ENCODE assay signal across 7 cellular contexts in genomic region chr4:159976871-159977482, GRCh38.
A peak's percentile ranks its signal among the peaks of the same experiment; 100 is the strongest.
DNase-seq lines count a peak whose midpoint lies in the region; ATAC-seq and TF ChIP-seq lines count a peak whose summit lies in the region.
"Not testable (repeated sequence)": the region's sequence is repeated elsewhere in the genome, so short reads cannot be mapped to it uniquely, and the experiment has no call there.

No MANE protein-coding gene starts in this region.

- H3K4me1 ChIP-seq in neural progenitor cell: not testable (repeated sequence)

- peak; percentile 64 for ATAC-seq in left colon

- peaks cover 15% of the 10 kb centered on the region for H3K4me1 Mint-ChIP-seq in neural progenitor cell

- H3K9me3 ChIP-seq in WERI-Rb-1 (ENCODE audit: severe bottlenecking); neural progenitor cell (ENCODE audit: low read depth): not testable (repeated sequence)

- H3K4me2 ChIP-seq in neural progenitor cell: not testable (repeated sequence)

- not testable (repeated sequence) for H3K9ac ChIP-seq in neural progenitor cell

- not testable (repeated sequence) for H3K4me3 Mint-ChIP-seq in neural progenitor cell

- not testable (repeated sequence) for H3K9me3 Mint-ChIP-seq in neural progenitor cell

- H3K27me3 Mint-ChIP-seq in neural progenitor cell (ENCODE audit: insufficient read depth, low read depth): not testable (repeated sequence)

- not testable (repeated sequence) for TF ChIP-seq CTCF in WERI-Rb-1 (IDR thresholded peaks at IDR 0.05; ENCODE audit: low read depth, low read length); epithelial cell of esophagus (IDR thresholded peaks at IDR 0.05; ENCODE audit: insufficient read depth, low read depth, low read length, missing control alignments); neural progenitor cell (IDR thresholded peaks at IDR 0.05)

- H2AFZ ChIP-seq in neural progenitor cell (replicated peaks): not testable (repeated sequence)

- not testable (repeated sequence) for H3K79me2 ChIP-seq in neural progenitor cell (ENCODE audit: low read depth)

- intact Hi-C loops in left colon (cut with DNase I, micrococcal nuclease): not testable (repeated sequence)

- not testable (repeated sequence) for H3K36me3 Mint-ChIP-seq in neural progenitor cell

- H4K20me1 ChIP-seq in neural progenitor cell (ENCODE audit: low read depth): not testable (repeated sequence)

- not testable (repeated sequence) for H3K36me3 ChIP-seq in WERI-Rb-1, neural progenitor cell

- H3F3A ChIP-seq in neural progenitor cell (ENCODE audit: low read depth): not testable (repeated sequence)

- DNase-seq in DMS53 treated with DMSO at 0.1 percent for 48 hours (lab: John Stamatoyannopoulos, UW; ENCODE audit: unreplicated experiment) (peak; percentile 28), NCI-H1417 (lab: John Stamatoyannopoulos, UW) (peak in 2 of 3 experiments; percentile 19 to 62), NCI-H82 (lab: John Stamatoyannopoulos, UW) (peak; percentile 21), WERI-Rb-1 (peak; percentile 32), epithelial cell of esophagus (ENCODE audit: low read depth) (peak; percentile 53), left colon (peak in 1 of 2 donors; percentile 7), neural progenitor cell (ENCODE audit: low spot score) (peak; percentile 5)

- not testable (repeated sequence) for H3K4me3 ChIP-seq in WERI-Rb-1 (ENCODE audit: low read depth, low read length); epithelial cell of esophagus (ENCODE audit: low read length); neural progenitor cell

- H3K27me3 ChIP-seq in WERI-Rb-1 (ENCODE audit: insufficient read depth, low read depth, severe bottlenecking); neural progenitor cell: not testable (repeated sequence)

- H3K27ac Mint-ChIP-seq in neural progenitor cell: peak overlapping the region; percentile 19

- H3K27ac ChIP-seq in WERI-Rb-1, neural progenitor cell: not testable (repeated sequence)
